Comparison of ENCODE assay signal across 1 cellular context in genomic region chr10:125562737-125563136, GRCh38.
TF ChIP-seq lines count a peak whose summit lies in the region.

No MANE protein-coding gene starts in this region.

TF ChIP-seq in HCT116, 20 proteins besides CTCF, POLR2A, EP300 and RAD21 (continued from another document):
- TF ChIP-seq REST (IDR thresholded peaks at IDR 0.05; ENCODE audit: low read depth) (no peak), MAX (IDR thresholded peaks at IDR 0.05) (no peak), ZFX (IDR thresholded peaks at IDR 0.05) (no peak), POLR2AphosphoS5 (IDR thresholded peaks at IDR 0.05; ENCODE audit: low read depth, low read length) (no peak), SP1 (IDR thresholded peaks at IDR 0.05; ENCODE audit: low read depth) (no peak), EZH2phosphoT487 (IDR thresholded peaks at IDR 0.05; ENCODE audit: borderline replicate concordance) (no peak), ATF3 (IDR thresholded peaks at IDR 0.05) (no peak), JUND (IDR thresholded peaks at IDR 0.05) (no peak), CEBPB (IDR thresholded peaks at IDR 0.05; ENCODE audit: low read depth) (no peak), ELF1 (IDR thresholded peaks at IDR 0.05; ENCODE audit: borderline replicate concordance, low read depth) (no peak)
